ENCODE assay signal across 1 cellular context in genomic region chr3:100260685-100261480, GRCh38.
TF ChIP-seq lines count a peak whose summit lies in the region.

Gene TBC1D23, plus strand, starts transcription at chr3:100260992. Its CDS starts 27 bp downstream, at chr3:100261019.

TF ChIP-seq in K562, 482 proteins besides CTCF, POLR2A, EP300 and RAD21 (continued from another document and continues in another):
- TF ChIP-seq E2F6 (IDR thresholded peaks at IDR 0.05; ENCODE audit: borderline replicate concordance in 1 of 2, extremely low read depth in 1 of 2, insufficient read depth in 1 of 2, insufficient read length in 1 of 2, low read depth in 1 of 2, low read length in 1 of 2, poor library complexity in 1 of 2, severe bottlenecking in 1 of 2), result peak; percentile 54 to 74
- no peak for TF ChIP-seq ZBTB34 (CRISPR knock-in tag; IDR thresholded peaks at IDR 0.05)
- no peak for TF ChIP-seq ZNF75A (CRISPR knock-in tag; IDR thresholded peaks at IDR 0.05)
- peak; percentile 72 to 93 (median 88) for TF ChIP-seq YY1 (IDR thresholded peaks at IDR 0.05; ENCODE audit: borderline replicate concordance in 1 of 3, control insufficient read depth in 1 of 3, extremely low read depth in 1 of 3, insufficient read depth in 3 of 3, insufficient read length in 1 of 3, insufficient replicate concordance in 2 of 3, low read depth in 1 of 3, low read length in 2 of 3)
- peak; percentile 92 for TF ChIP-seq TAF1 (IDR thresholded peaks at IDR 0.05; ENCODE audit: control insufficient read depth, extremely low read depth, insufficient read depth, low read length, severe bottlenecking)
- peak; percentile 71 for TF ChIP-seq PKNOX1 (IDR thresholded peaks at IDR 0.05)
- peak; percentile 60; the same call in 1 of the 2 replicates for TF ChIP-seq ARID4B (CRISPR knock-in tag; IDR thresholded peaks at IDR 0.05)
- peak; percentile 86 for TF ChIP-seq CREB1 (IDR thresholded peaks at IDR 0.05)
- TF ChIP-seq CREB1 (CRISPR knock-in tag; IDR thresholded peaks at IDR 0.05), result peak; percentile 89
- no peak for TF ChIP-seq HDAC6 (IDR thresholded peaks at IDR 0.05; ENCODE audit: low read depth, low read length)
- TF ChIP-seq MBD2 (IDR thresholded peaks at IDR 0.05; ENCODE audit: borderline replicate concordance, low read depth), result 0 out of 2 replicates have a peak, but pooled peaks have one; percentile 60
- no peak for TF ChIP-seq POU5F1 (IDR thresholded peaks at IDR 0.05; ENCODE audit: borderline replicate concordance, low read depth, low read length, partially characterized antibody)
- peak; percentile 83 for TF ChIP-seq TAF9B (IDR thresholded peaks at IDR 0.05; ENCODE audit: partially characterized antibody)
- peak; percentile 31; the same call in 1 of the 2 replicates for TF ChIP-seq NFRKB (IDR thresholded peaks at IDR 0.05; ENCODE audit: low read depth)
- peak in 1 of 2 experiments; percentile 76 for TF ChIP-seq AFF1 (IDR thresholded peaks at IDR 0.05; ENCODE audit: low read depth in 1 of 2, partially characterized antibody in 2 of 2)
- TF ChIP-seq RNF219 (CRISPR knock-in tag; IDR thresholded peaks at IDR 0.05), result no peak
- TF ChIP-seq CCNT2 (IDR thresholded peaks at IDR 0.05; ENCODE audit: borderline replicate concordance, extremely low read depth, insufficient read length, low read depth, low read length), result no peak
- no peak for TF ChIP-seq ETV6 (IDR thresholded peaks at IDR 0.05; ENCODE audit: borderline replicate concordance in 1 of 2, low read depth in 2 of 2, low read length in 1 of 2)
- TF ChIP-seq ETV6 (CRISPR knock-in tag; IDR thresholded peaks at IDR 0.05; ENCODE audit: borderline replicate concordance), result no peak
- peak; percentile 28; the same call in 1 of the 2 replicates for TF ChIP-seq NFIC (IDR thresholded peaks at IDR 0.05)
- peak; percentile 92 for TF ChIP-seq ZFX (CRISPR knock-in tag; IDR thresholded peaks at IDR 0.05)
- peak; percentile 82 for TF ChIP-seq SUPT5H (IDR thresholded peaks at IDR 0.05)
- 0 out of 2 replicates have a peak, but pooled peaks have one; percentile 55 for TF ChIP-seq ZNF583 (CRISPR knock-in tag; IDR thresholded peaks at IDR 0.05)
- TF ChIP-seq SRSF3 (IDR thresholded peaks at IDR 0.05; ENCODE audit: insufficient read depth, low read length), result no peak
- TF ChIP-seq TCF7 (IDR thresholded peaks at IDR 0.05; ENCODE audit: borderline replicate concordance), result 0 out of 2 replicates have a peak, but pooled peaks have one; percentile 58
- TF ChIP-seq ZNF511 (CRISPR knock-in tag; IDR thresholded peaks at IDR 0.05), result no peak
- TF ChIP-seq FOXK2 (conservative IDR thresholded peaks at IDR 0.05 in 1 of 2, IDR thresholded peaks at IDR 0.05 in 1 of 2; ENCODE audit: low read depth in 2 of 2), result peak; percentile 97 to 99
- TF ChIP-seq ZNF217 (CRISPR knock-in tag; IDR thresholded peaks at IDR 0.05), result no peak
- TF ChIP-seq CHD1 (IDR thresholded peaks at IDR 0.05; ENCODE audit: low read length), result peak; percentile 58
- TF ChIP-seq ZZZ3 (IDR thresholded peaks at IDR 0.05), result no peak
- TF ChIP-seq CEBPZ (IDR thresholded peaks at IDR 0.05; ENCODE audit: borderline replicate concordance, low read depth, low read length), result no peak
- TF ChIP-seq RCOR1 (IDR thresholded peaks at IDR 0.05; ENCODE audit: borderline replicate concordance in 1 of 2, low read depth in 2 of 2, low read length in 2 of 2), result 0 out of 4 replicates have a peak, but pooled peaks of 1 of the 2 experiments have one; percentile 12
- peak; percentile 54 for TF ChIP-seq TFAP4 (CRISPR knock-in tag; IDR thresholded peaks at IDR 0.05; ENCODE audit: borderline replicate concordance)
- no peak for TF ChIP-seq MEF2D (tag; conservative IDR thresholded peaks at IDR 0.05; ENCODE audit: low read depth)
- peak; percentile 82; the same call in 1 of the 2 replicates for TF ChIP-seq PHF8 (IDR thresholded peaks at IDR 0.05; ENCODE audit: borderline replicate concordance, low read length)
- TF ChIP-seq DDX20 (tag; IDR thresholded peaks at IDR 0.05; ENCODE audit: low read depth), result no peak
- no peak for TF ChIP-seq CC2D1A (IDR thresholded peaks at IDR 0.05)
- 0 out of 2 replicates have a peak, but pooled peaks have one; percentile 1 for TF ChIP-seq L3MBTL2 (IDR thresholded peaks at IDR 0.05)
- no peak for TF ChIP-seq FOXJ2 (tag; IDR thresholded peaks at IDR 0.05)
- peak; percentile 56 for TF ChIP-seq MTA3 (IDR thresholded peaks at IDR 0.05; ENCODE audit: borderline replicate concordance)
